Comparison of ENCODE assay signal across 1 cellular context in genomic region chr12:122003646-122004611, GRCh38.
TF ChIP-seq lines count a peak whose summit lies in the region.

No MANE protein-coding gene starts in this region.

TF ChIP-seq in GM23338, 12 proteins besides CTCF, POLR2A, EP300 and RAD21 (continued from another document):
- TF ChIP-seq, protein P1, sequence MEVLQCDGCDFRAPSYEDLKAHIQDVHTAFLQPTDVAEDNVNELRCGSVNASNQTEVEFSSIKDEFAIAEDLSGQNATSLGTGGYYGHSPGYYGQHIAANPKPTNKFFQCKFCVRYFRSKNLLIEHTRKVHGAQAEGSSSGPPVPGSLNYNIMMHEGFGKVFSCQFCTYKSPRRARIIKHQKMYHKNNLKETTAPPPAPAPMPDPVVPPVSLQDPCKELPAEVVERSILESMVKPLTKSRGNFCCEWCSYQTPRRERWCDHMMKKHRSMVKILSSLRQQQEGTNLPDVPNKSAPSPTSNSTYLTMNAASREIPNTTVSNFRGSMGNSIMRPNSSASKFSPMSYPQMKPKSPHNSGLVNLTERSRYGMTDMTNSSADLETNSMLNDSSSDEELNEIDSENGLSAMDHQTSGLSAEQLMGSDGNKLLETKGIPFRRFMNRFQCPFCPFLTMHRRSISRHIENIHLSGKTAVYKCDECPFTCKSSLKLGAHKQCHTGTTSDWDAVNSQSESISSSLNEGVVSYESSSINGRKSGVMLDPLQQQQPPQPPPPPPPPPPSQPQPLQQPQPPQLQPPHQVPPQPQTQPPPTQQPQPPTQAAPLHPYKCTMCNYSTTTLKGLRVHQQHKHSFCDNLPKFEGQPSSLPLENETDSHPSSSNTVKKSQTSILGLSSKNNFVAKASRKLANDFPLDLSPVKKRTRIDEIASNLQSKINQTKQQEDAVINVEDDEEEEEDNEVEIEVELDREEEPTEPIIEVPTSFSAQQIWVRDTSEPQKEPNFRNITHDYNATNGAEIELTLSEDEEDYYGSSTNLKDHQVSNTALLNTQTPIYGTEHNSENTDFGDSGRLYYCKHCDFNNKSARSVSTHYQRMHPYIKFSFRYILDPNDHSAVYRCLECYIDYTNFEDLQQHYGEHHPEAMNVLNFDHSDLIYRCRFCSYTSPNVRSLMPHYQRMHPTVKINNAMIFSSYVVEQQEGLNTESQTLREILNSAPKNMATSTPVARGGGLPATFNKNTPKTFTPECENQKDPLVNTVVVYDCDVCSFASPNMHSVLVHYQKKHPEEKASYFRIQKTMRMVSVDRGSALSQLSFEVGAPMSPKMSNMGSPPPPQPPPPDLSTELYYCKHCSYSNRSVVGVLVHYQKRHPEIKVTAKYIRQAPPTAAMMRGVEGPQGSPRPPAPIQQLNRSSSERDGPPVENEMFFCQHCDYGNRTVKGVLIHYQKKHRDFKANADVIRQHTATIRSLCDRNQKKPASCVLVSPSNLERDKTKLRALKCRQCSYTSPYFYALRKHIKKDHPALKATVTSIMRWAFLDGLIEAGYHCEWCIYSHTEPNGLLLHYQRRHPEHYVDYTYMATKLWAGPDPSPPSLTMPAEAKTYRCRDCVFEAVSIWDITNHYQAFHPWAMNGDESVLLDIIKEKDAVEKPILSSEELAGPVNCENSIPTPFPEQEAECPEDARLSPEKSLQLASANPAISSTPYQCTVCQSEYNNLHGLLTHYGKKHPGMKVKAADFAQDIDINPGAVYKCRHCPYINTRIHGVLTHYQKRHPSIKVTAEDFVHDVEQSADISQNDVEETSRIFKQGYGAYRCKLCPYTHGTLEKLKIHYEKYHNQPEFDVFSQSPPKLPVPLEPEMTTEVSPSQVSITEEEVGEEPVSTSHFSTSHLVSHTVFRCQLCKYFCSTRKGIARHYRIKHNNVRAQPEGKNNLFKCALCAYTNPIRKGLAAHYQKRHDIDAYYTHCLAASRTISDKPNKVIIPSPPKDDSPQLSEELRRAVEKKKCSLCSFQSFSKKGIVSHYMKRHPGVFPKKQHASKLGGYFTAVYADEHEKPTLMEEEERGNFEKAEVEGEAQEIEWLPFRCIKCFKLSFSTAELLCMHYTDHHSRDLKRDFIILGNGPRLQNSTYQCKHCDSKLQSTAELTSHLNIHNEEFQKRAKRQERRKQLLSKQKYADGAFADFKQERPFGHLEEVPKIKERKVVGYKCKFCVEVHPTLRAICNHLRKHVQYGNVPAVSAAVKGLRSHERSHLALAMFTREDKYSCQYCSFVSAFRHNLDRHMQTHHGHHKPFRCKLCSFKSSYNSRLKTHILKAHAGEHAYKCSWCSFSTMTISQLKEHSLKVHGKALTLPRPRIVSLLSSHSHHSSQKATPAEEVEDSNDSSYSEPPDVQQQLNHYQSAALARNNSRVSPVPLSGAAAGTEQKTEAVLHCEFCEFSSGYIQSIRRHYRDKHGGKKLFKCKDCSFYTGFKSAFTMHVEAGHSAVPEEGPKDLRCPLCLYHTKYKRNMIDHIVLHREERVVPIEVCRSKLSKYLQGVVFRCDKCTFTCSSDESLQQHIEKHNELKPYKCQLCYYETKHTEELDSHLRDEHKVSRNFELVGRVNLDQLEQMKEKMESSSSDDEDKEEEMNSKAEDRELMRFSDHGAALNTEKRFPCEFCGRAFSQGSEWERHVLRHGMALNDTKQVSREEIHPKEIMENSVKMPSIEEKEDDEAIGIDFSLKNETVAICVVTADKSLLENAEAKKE (CRISPR knock-in tag; IDR thresholded peaks at IDR 0.05): no peak
- TF ChIP-seq, protein P2, sequence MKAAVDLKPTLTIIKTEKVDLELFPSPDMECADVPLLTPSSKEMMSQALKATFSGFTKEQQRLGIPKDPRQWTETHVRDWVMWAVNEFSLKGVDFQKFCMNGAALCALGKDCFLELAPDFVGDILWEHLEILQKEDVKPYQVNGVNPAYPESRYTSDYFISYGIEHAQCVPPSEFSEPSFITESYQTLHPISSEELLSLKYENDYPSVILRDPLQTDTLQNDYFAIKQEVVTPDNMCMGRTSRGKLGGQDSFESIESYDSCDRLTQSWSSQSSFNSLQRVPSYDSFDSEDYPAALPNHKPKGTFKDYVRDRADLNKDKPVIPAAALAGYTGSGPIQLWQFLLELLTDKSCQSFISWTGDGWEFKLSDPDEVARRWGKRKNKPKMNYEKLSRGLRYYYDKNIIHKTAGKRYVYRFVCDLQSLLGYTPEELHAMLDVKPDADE (IDR thresholded peaks at IDR 0.05): no peak
- no peak for TF ChIP-seq EZH2phosphoT487 (IDR thresholded peaks at IDR 0.05; ENCODE audit: unreplicated experiment)
